8 cellular contexts compared by ENCODE assay signal in the genomic region with DNA sequence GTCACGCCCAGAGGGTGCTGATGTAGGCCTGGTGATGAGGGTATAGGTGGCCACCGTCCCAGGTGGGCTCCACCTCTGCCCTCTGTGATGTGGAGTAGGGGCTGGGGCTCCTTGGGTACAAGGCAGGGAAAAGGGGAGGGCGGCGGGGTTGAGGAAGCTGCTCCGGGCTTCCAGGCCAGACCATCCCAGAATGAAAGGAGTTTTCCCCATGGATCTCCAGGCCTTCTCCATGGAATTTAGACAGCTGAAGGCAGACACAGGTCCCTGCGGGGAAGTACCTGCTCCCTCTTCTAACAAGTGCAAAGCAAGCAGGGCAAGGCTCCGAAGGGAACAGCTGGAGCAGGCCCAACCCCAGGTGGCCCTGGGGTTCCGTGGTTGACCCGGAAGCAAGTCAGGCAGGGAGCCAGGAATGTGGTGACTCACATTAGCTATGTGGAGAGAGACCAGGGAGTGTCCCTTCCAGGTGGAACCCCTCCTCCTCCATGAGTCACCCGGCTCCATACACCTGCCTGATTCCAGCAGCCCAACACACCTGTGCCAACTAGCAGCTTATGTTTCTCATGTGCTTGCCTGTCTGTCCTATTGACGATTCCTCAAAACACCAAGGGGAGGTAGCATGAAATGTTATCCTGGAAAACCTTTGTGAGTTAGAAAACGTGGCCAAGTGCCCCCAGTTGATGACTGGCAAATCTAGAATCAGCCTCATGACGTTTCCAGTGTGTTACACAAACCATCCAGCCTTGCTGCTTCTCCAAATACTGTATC. TPM values are rescaled to one million over a fixed set of nuclear protein-coding genes. Genes with fewer than 3 reads are reported as not detected.
DNase-seq lines count a peak whose midpoint lies in the region; ATAC-seq and TF ChIP-seq lines count a peak whose summit lies in the region.

No MANE protein-coding gene starts in this region.

- peaks cover 3% of the 10 kb centered on the region for H3K9me3 Mint-ChIP-seq in nephron progenitor cell

- DNase-seq in Right ventricle myocardium superior (no peak), cardiac septum (ENCODE audit: low spot score) (no peak), NCI-H526 (lab: John Stamatoyannopoulos, UW) (peak; percentile 93 to 94), body of pancreas (peak; percentile 99 to 100 (median 100)), kidney glomerular epithelial cell (lab: John Stamatoyannopoulos, UW) (peak; percentile 88), tibial nerve (ENCODE audit: low spot score in 2 of 2) (no peak), nephron progenitor cell (no peak), ecto neural progenitor cell (ENCODE audit: low spot score) (no peak)

- no peaks in the 10 kb centered on the region for H3K36me3 Mint-ChIP-seq in nephron progenitor cell (ENCODE audit: low read depth)

- no peaks in the 10 kb centered on the region for H3K9me3 ChIP-seq in body of pancreas
- H3K9me3 ChIP-seq in tibial nerve, result no peaks in the 10 kb centered on the region

- H3K27me3 ChIP-seq in body of pancreas, result no peaks in the 10 kb centered on the region
- no peaks in the 10 kb centered on the region for H3K27me3 ChIP-seq in tibial nerve

- no peak overlapping the region for H3K27ac Mint-ChIP-seq in nephron progenitor cell

- H3K27me3 Mint-ChIP-seq in nephron progenitor cell (ENCODE audit: low read depth, poor library complexity), result peaks cover 2% of the 10 kb centered on the region

- whole genome bisulfite sequencing in body of pancreas, 2 donors, result 35 to 42% methylated on average over 11 to 13 of the region's 13 CpGs
- 77 to 87% methylated on average over 13 of the region's 13 CpGs for WGBS in tibial nerve, 2 donors

- peaks cover 23% of the 10 kb centered on the region for H3K4me1 ChIP-seq in body of pancreas
- H3K4me1 ChIP-seq in tibial nerve, result peaks cover 0 to 54% (median 37%) of the 10 kb centered on the region in 4 donors

- intact Hi-C loops in Right ventricle myocardium superior (cut with DNase I) (no loop called here), cardiac septum (cut with DNase I) (loop anchor here (5.0 to 10.0 kb wide), 2 partner anchors 59 to 449 kb away; a partner anchor contains a TSS), body of pancreas (cut with DNase I) (no loop called here)

- H3K4me3 Mint-ChIP-seq in nephron progenitor cell, result no peak overlapping the region

- peaks cover 50% of the 10 kb centered on the region for H3K4me1 Mint-ChIP-seq in nephron progenitor cell

- H3K36me3 ChIP-seq in body of pancreas (replicated peaks in 1 of 2; ENCODE audit: insufficient read depth in 1 of 2, low read depth in 2 of 2) (no peaks in the 10 kb centered on the region), tibial nerve (no peaks in the 10 kb centered on the region)

- no peak for TF ChIP-seq EP300 in tibial nerve (IDR thresholded peaks at IDR 0.05)

- H3K27ac ChIP-seq in body of pancreas (peak overlapping the region; percentile 79 to 86 (median 82)), tibial nerve (peak overlapping the region in 3 of 4 donors; percentile 34 to 79 (median 67))

- peak; percentile 30 for ATAC-seq in Right ventricle myocardium superior (ENCODE audit: poor library complexity)
- ATAC-seq in body of pancreas, result peak; percentile 98

- TF ChIP-seq POLR2A in body of pancreas (IDR thresholded peaks at IDR 0.05), result peak in 2 of 3 donors; percentile 16 to 58
- TF ChIP-seq POLR2A in tibial nerve (IDR thresholded peaks at IDR 0.05), result no peak

- no peak for TF ChIP-seq CTCF in body of pancreas (IDR thresholded peaks at IDR 0.05)
- no peak for TF ChIP-seq CTCF in tibial nerve (IDR thresholded peaks at IDR 0.05)
- TF ChIP-seq CTCF in nephron progenitor cell (IDR thresholded peaks at IDR 0.05), result no peak

- H3K4me3 ChIP-seq in body of pancreas (no peak overlapping the region), tibial nerve (no peak overlapping the region)

RNA-seq across cellular contexts. Expression of a gene that starts 59.7 kb away (rescaled TPM):
- 34.4 TPM for total RNA-seq in Right ventricle myocardium superior
- total RNA-seq in cardiac septum, result 34.2 TPM
- 10 to 100 TPM; 19.8 to 24.1 TPM for total RNA-seq in body of pancreas
- 10 to 100 TPM; 61.2 to 69.2 (median 63.9) TPM for total RNA-seq in tibial nerve

Comparison
In these comparisons a context has a peak if more than half of its experiments do, and no peak if none do; other contexts are left out.
1. DNase-seq: peak in NCI-H526 (2 of 2), body of pancreas (4 of 4) and kidney glomerular epithelial cell (single experiment); none in Right ventricle myocardium superior (single experiment), cardiac septum (single experiment), tibial nerve (0 of 2), nephron progenitor cell (single experiment) and ecto neural progenitor cell (single experiment).
2. POLR2A ChIP-seq: peak in body of pancreas (2 of 3); none in tibial nerve (0 of 2).